Comparison of ENCODE assay signal across 8 cellular contexts in genomic region chr9:470041-470781, GRCh38. TPM values are rescaled to one million over a fixed set of nuclear protein-coding genes. Genes with fewer than 3 reads are reported as not detected.
DNase-seq lines count a peak whose midpoint lies in the region; ATAC-seq, FAIRE-seq and TF ChIP-seq lines count a peak whose summit lies in the region.

No MANE protein-coding gene starts in this region.

- H2AFZ ChIP-seq in keratinocyte (ENCODE audit: control insufficient read depth, low read length): peak overlapping the region; percentile 83

- H3K27me3 Mint-ChIP-seq in central memory CD8-positive, alpha-beta T cell: no peaks in the 10 kb centered on the region

- H3K4me3 ChIP-seq in AG04450 (ENCODE audit: low read depth, low read length) (peak overlapping the region; percentile 64), keratinocyte (ENCODE audit: control insufficient read depth in 2 of 3, extremely low read depth in 1 of 3, insufficient read depth in 2 of 3, low read depth in 1 of 3, low read length in 3 of 3) (peak overlapping the region; percentile 37 to 79 (median 79))

- TF ChIP-seq CTCF in AG04450 (IDR thresholded peaks at IDR 0.05; ENCODE audit: low read depth, low read length) (no peak), keratinocyte (optimal IDR thresholded peaks at IDR 0.05 in 1 of 3, IDR thresholded peaks at IDR 0.05 in 1 of 3, conservative IDR thresholded peaks at IDR 0.05 in 1 of 3; ENCODE audit: extremely low read depth in 1 of 3, insufficient read depth in 2 of 3, low read length in 3 of 3) (no peak)

- CTCF ChIA-PET in AG04450 (lab: Charles Lee): interaction anchor here (0.7 kb wide), 1 partner anchor 26 kb away, joined by 3 read pairs; no protein-coding TSS in a partner anchor

- peak overlapping the region; percentile 76 for H3K9ac ChIP-seq in keratinocyte (ENCODE audit: control insufficient read depth, extremely low read depth, insufficient read depth, low read length)

- peak; percentile 91 for ATAC-seq in GM18907 (IDR thresholded peaks at IDR 0.05; ENCODE audit: unreplicated experiment)
- peak; percentile 94 for ATAC-seq in HG03139 (IDR thresholded peaks at IDR 0.05; ENCODE audit: unreplicated experiment)
- ATAC-seq in central memory CD8-positive, alpha-beta T cell (replicated peaks; ENCODE audit: extremely low read depth, poor library complexity, severe bottlenecking): peak; percentile 91

- no peaks in the 10 kb centered on the region for H3K79me2 ChIP-seq in keratinocyte (ENCODE audit: control insufficient read depth, insufficient read depth, low read length)

- no peak overlapping the region for H3K27ac ChIP-seq in AG04450 (ENCODE audit: low read depth, low read length)
- peak overlapping the region; percentile 52 for H3K27ac ChIP-seq in keratinocyte (ENCODE audit: control insufficient read depth, insufficient read depth, low read length)

- H4K20me1 ChIP-seq in keratinocyte (ENCODE audit: control insufficient read depth, extremely low read depth, insufficient read depth, low read length): no peaks in the 10 kb centered on the region

- peak overlapping the region; percentile 93 for H3K27ac Mint-ChIP-seq in central memory CD8-positive, alpha-beta T cell (ENCODE audit: low read depth)

- DNase-seq in AG04450 (ENCODE audit: low read depth, low spot score) (peak; percentile 52), NCI-H2196 treated with DMSO at 0.1 percent for 48 hours (lab: John Stamatoyannopoulos, UW; ENCODE audit: unreplicated experiment) (peak; percentile 95), keratinocyte (ENCODE audit: low read depth, low spot score) (peak; percentile 54)
- DNase-seq in activated CD4-positive, CD25-positive, alpha-beta regulatory T cell (lab: John Stamatoyannopoulos, UW): peak; percentile 75 to 86 (median 78)
- peak; percentile 61 to 69 for DNase-seq in central memory CD8-positive, alpha-beta T cell (ENCODE audit: low spot score in 2 of 2)
- peak; percentile 67 to 88 (median 81) for DNase-seq in stimulated activated CD4-positive, alpha-beta T cell treated with anti-CD3 and anti-CD28 coated beads, Interleukin-12 subunit alpha, Interleukin-12 subunit beta, amount 100 ng/mL, for 48 hours (ENCODE audit: low read depth in 2 of 3, low spot score in 1 of 3)

- H3K9me3 ChIP-seq in AG04450 (ENCODE audit: control insufficient read depth, insufficient read depth, low read length): no peaks in the 10 kb centered on the region
- H3K9me3 ChIP-seq in keratinocyte (ENCODE audit: control insufficient read depth, low read depth, low read length): no peaks in the 10 kb centered on the region

- peak overlapping the region; percentile 84 for H3K4me3 Mint-ChIP-seq in central memory CD8-positive, alpha-beta T cell

- peak; percentile 67 for FAIRE-seq in keratinocyte (lab: Jason Lieb, UNC)

- dilution Hi-C loops in keratinocyte (cut with MboI; ENCODE audit: extremely low pct_ligation_motif_present, low sequenced_read_pairs): no loop called here

- no peaks in the 10 kb centered on the region for H3K9me3 Mint-ChIP-seq in central memory CD8-positive, alpha-beta T cell

- H3K4me1 Mint-ChIP-seq in central memory CD8-positive, alpha-beta T cell: peaks cover 23% of the 10 kb centered on the region

- H3K9me1 ChIP-seq in keratinocyte (ENCODE audit: control insufficient read depth, extremely low read depth, insufficient read depth, low read length): no peaks in the 10 kb centered on the region

- H3K27me3 ChIP-seq in AG04450 (ENCODE audit: control insufficient read depth, insufficient read depth, low read length) (no peaks in the 10 kb centered on the region), keratinocyte (ENCODE audit: control insufficient read depth, extremely low read depth, insufficient read depth, low read length) (no peaks in the 10 kb centered on the region)

- peaks cover 21% of the 10 kb centered on the region for H3K36me3 Mint-ChIP-seq in central memory CD8-positive, alpha-beta T cell (ENCODE audit: insufficient read depth)

- peak overlapping the region; percentile 93 for H3K4me2 ChIP-seq in keratinocyte (ENCODE audit: control insufficient read depth, extremely low read depth, insufficient read depth, low read depth, low read length)

- H3K4me1 ChIP-seq in keratinocyte (ENCODE audit: control insufficient read depth, extremely low read depth, insufficient read depth, low read length): peaks cover 21% of the 10 kb centered on the region

- POLR2A ChIA-PET in AG04450 (lab: Yijun Ruan, JAX): no interaction called here

- H3K36me3 ChIP-seq in keratinocyte (ENCODE audit: control insufficient read depth in 2 of 2, extremely low read depth in 1 of 2, insufficient read depth in 2 of 2, low read length in 2 of 2): no peaks in the 10 kb centered on the region

RNA-seq across cellular contexts. Expression of gene KANK1, which starts 34.3 kb away (rescaled TPM):
- polyA plus RNA-seq in AG04450 (2011; rRNA removed) (27.1 and 28.6 TPM in 2 replicates), keratinocyte (89.6 to 114 TPM (median 91.1 TPM) in 3 replicates)
- 50.8 and 58.7 TPM in 2 replicates for polyA minus RNA-seq in AG04450 (2011; rRNA and poly(A)+ RNA removed)
- polyA plus RNA-seq in keratinocyte (2011; ENCODE audit: low read depth): 49.9 TPM
- polyA plus RNA-seq in keratinocyte (2011; cell fraction: cytosol; rRNA removed): 52.4 and 67.0 TPM in 2 replicates
- polyA plus RNA-seq in keratinocyte (2011; cell fraction: nucleus; rRNA removed): 196 and 207 TPM in 2 replicates
- 54.4 and 62.2 TPM in 2 replicates for polyA plus RNA-seq in keratinocyte (2012; ENCODE audit: low replicate concordance)
- polyA minus RNA-seq in keratinocyte: 103 to 196 TPM (median 173 TPM) in 3 replicates
- polyA minus RNA-seq in keratinocyte (2011; cell fraction: cytosol; rRNA and poly(A)+ RNA removed): 91.5 TPM
- 138 and 206 TPM in 2 replicates for polyA minus RNA-seq in keratinocyte (2011; cell fraction: nucleus; rRNA and poly(A)+ RNA removed)
